ENCODE assay signal across 8 cellular contexts in genomic region chr4:47490550-47490949, GRCh38. TPM values are rescaled to one million over a fixed set of nuclear protein-coding genes. Genes with fewer than 3 reads are reported as not detected.
DNase-seq lines count a peak whose midpoint lies in the region; ATAC-seq and TF ChIP-seq lines count a peak whose summit lies in the region.

No MANE protein-coding gene starts in this region.

- in situ Hi-C loops in astrocyte of the cerebellum (cut with HindIII; ENCODE audit: low sequenced_read_pairs), result no loop called here

- H3K27ac ChIP-seq in right lobe of liver, result no peak overlapping the region

- no peaks in the 10 kb centered on the region for H3K9me3 ChIP-seq in right lobe of liver

- 56% methylated on average over 4 of the region's 4 CpGs for WGBS in right lobe of liver (ENCODE audit: insufficient coverage, low coverage, low lambda C conversion rate, missing lambda C conversion rate)

- ATAC-seq in Right ventricle myocardium inferior, result peak; percentile 69
- ATAC-seq in right lobe of liver, result peak; percentile 40 to 59 (median 48)
- ATAC-seq in HG02571 (IDR thresholded peaks at IDR 0.05; ENCODE audit: unreplicated experiment), result no peak

- no peaks in the 10 kb centered on the region for H3K36me3 ChIP-seq in right lobe of liver

- no peaks in the 10 kb centered on the region for H3K27me3 ChIP-seq in right lobe of liver

- H3K4me1 ChIP-seq in right lobe of liver, result peaks cover 0 to 6% (median 0%) of the 10 kb centered on the region in 4 donors

- DNase-seq in Right ventricle myocardium inferior (ENCODE audit: missing footprints), result no peak
- DNase-seq in cardiac septum (ENCODE audit: low spot score), result no peak
- peak; percentile 30 for DNase-seq in HCEC 1CT
- no peak for DNase-seq in LNCaP clone FGC (ENCODE audit: low read depth)
- DNase-seq in astrocyte of the cerebellum (ENCODE audit: low read depth), result no peak
- no peak for DNase-seq in right lobe of liver
- no peak for DNase-seq in effector CD8-positive, alpha-beta T cell (lab: John Stamatoyannopoulos, UW)

- TF ChIP-seq POLR2A in right lobe of liver (IDR thresholded peaks at IDR 0.05), result no peak

- no peak overlapping the region for H3K4me3 ChIP-seq in LNCaP clone FGC (ENCODE audit: low read depth, low read length)
- H3K4me3 ChIP-seq in astrocyte of the cerebellum (ENCODE audit: low read depth, low read length), result no peak overlapping the region
- H3K4me3 ChIP-seq in right lobe of liver, result no peak overlapping the region

- peak; percentile 12; the same call in 1 of the 2 replicates for TF ChIP-seq CTCF in LNCaP clone FGC (IDR thresholded peaks at IDR 0.05; ENCODE audit: control insufficient read depth, extremely low read depth, insufficient read depth)
- TF ChIP-seq CTCF in astrocyte of the cerebellum (IDR thresholded peaks at IDR 0.05; ENCODE audit: low read depth, low read length, missing control alignments), result peak; percentile 46
- TF ChIP-seq CTCF in right lobe of liver (IDR thresholded peaks at IDR 0.05), result peak in 3 of 4 donors; percentile 24 to 27 (median 24)

- intact Hi-C loops in Right ventricle myocardium inferior (cut with DNase I) (no loop called here), cardiac septum (cut with DNase I) (no loop called here), right lobe of liver (cut with DNase I) (no loop called here)

RNA-seq across cellular contexts. Expression of gene ATP10D, which starts 5.5 kb away (rescaled TPM):
- total RNA-seq in Right ventricle myocardium inferior (8.0 TPM), cardiac septum (11.6 TPM), right lobe of liver (10 to 100 TPM in 2 of 6 experiments, 1 to 10 TPM in 4; 5.1 to 14.0 (median 8.5) TPM)

RNA-seq across cellular contexts. Expression of gene COMMD8, which starts 27.0 kb away (rescaled TPM):
- total RNA-seq in Right ventricle myocardium inferior, result 17.2 TPM
- 21.1 TPM for total RNA-seq in cardiac septum
- 1 to 10 TPM; 4.5 to 9.2 (median 7.0) TPM for total RNA-seq in right lobe of liver
